10 cellular contexts compared by ENCODE assay signal in genomic region chr12:121748218-121748570, GRCh38. TPM values are rescaled to one million over a fixed set of nuclear protein-coding genes. Genes with fewer than 3 reads are reported as not detected.
DNase-seq lines count a peak whose midpoint lies in the region; ATAC-seq and TF ChIP-seq lines count a peak whose summit lies in the region.
"Had no signal": no experiment of that assay in that cellular context is flagged by ENCODE, and none has a peak within 500 bp of the region (broad histone marks: within the 10 kb centered on the region; RNA-seq: fewer than 3 reads in every experiment).

No MANE protein-coding gene starts in this region.

- H3K36me3 ChIP-seq in ACC112 (ENCODE audit: insufficient read depth, low read length) (no peaks in the 10 kb centered on the region), liver (ENCODE audit: control insufficient read depth in 4 of 4, insufficient read depth in 3 of 4, low read depth in 1 of 4, low read length in 3 of 4) (peaks cover 0 to 2% (median under 1%) of the 10 kb centered on the region in 4 donors)

- peaks cover 13% of the 10 kb centered on the region for H3K4me1 ChIP-seq in ACC112 (ENCODE audit: control insufficient read depth, insufficient read depth, low read length, unreplicated experiment)
- H3K4me1 ChIP-seq in liver (ENCODE audit: control insufficient read depth in 4 of 4, insufficient read depth in 4 of 4, low read length in 3 of 4): peaks cover 0 to 10% (median 2%) of the 10 kb centered on the region in 4 donors

- no peak overlapping the region for H3K4me3 Mint-ChIP-seq in activated T-cell treated with anti-CD3 and anti-CD28 coated beads, Interleukin-2, amount 50 U/mL, for 4 hours

- ATAC-seq in HG03354 (IDR thresholded peaks at IDR 0.05; ENCODE audit: poor library complexity, severe bottlenecking, unreplicated experiment): peak; percentile 10
- ATAC-seq in activated T-cell treated with anti-CD3 and anti-CD28 coated beads, Interleukin-2, amount 50 U/mL, for 4 hours: no peak

- H2AFZ ChIP-seq in ACC112 (ENCODE audit: low read length, unreplicated experiment): no peak overlapping the region

- H3K36me3 Mint-ChIP-seq in activated T-cell treated with anti-CD3 and anti-CD28 coated beads, Interleukin-2, amount 50 U/mL, for 4 hours (ENCODE audit: insufficient read depth): peaks cover 4% of the 10 kb centered on the region

- no peaks in the 10 kb centered on the region for H3K9me3 ChIP-seq in liver (ENCODE audit: control insufficient read depth in 4 of 4, low read length in 3 of 4)

- WGBS in liver: 86% methylated on average over 13 of the region's 13 CpGs

- H3K79me2 ChIP-seq in ACC112 (ENCODE audit: control insufficient read depth, insufficient read depth, low read length, unreplicated experiment): no peaks in the 10 kb centered on the region

- H3K27me3 ChIP-seq in ACC112 (ENCODE audit: insufficient read depth, low read length) (no peaks in the 10 kb centered on the region), liver (ENCODE audit: control insufficient read depth in 4 of 4, insufficient read depth in 4 of 4, low read length in 3 of 4) (no peaks in the 10 kb centered on the region)

- peak; percentile 13 for DNase-seq in amniotic epithelial cell (ENCODE audit: low read depth)
- DNase-seq in SW 1271 (lab: John Stamatoyannopoulos, UW): no peak
- DNase-seq in NOMO-1 (lab: John Stamatoyannopoulos, UW; ENCODE audit: unreplicated experiment in 2 of 2): no peak
- DNase-seq in NCI-H2107 (lab: John Stamatoyannopoulos, UW): no peak
- no peak for DNase-seq in activated T-cell treated with anti-CD3 and anti-CD28 coated beads, Interleukin-2, amount 50 U/mL, for 4 hours
- DNase-seq: activated T-cell treated with anti-CD3 and anti-CD28 coated beads, Interleukin-2, amount 50 U/mL, for 1 hour; stimulated activated CD4-positive, alpha-beta T cell treated with anti-CD3 and anti-CD28 coated beads, Interleukin-2, amount 100 ng/mL, for 48 hours had no signal

- H3K9ac ChIP-seq in liver (ENCODE audit: low read depth in 1 of 2, low read length in 2 of 2): no peak overlapping the region

- peaks cover 13% of the 10 kb centered on the region for H3K4me1 Mint-ChIP-seq in activated T-cell treated with anti-CD3 and anti-CD28 coated beads, Interleukin-2, amount 50 U/mL, for 4 hours (ENCODE audit: low read depth)

- peak overlapping the region; percentile 72 for H3K27ac ChIP-seq in ACC112 (ENCODE audit: low read depth, low read length)
- peak overlapping the region; percentile 4 to 63 for H3K27ac ChIP-seq in liver (ENCODE audit: low read depth in 1 of 2, low read length in 2 of 2)

- no peak for TF ChIP-seq RAD21 in liver (IDR thresholded peaks at IDR 0.05)

- no peaks in the 10 kb centered on the region for H3K9me3 Mint-ChIP-seq in activated T-cell treated with anti-CD3 and anti-CD28 coated beads, Interleukin-2, amount 50 U/mL, for 4 hours

- no peak for TF ChIP-seq CTCF in liver (IDR thresholded peaks at IDR 0.05; ENCODE audit: low read depth, low read length, missing input control)

- H3K4me3 ChIP-seq in ACC112 (ENCODE audit: low read depth, low read length): no peak overlapping the region
- no peak overlapping the region for H3K4me3 ChIP-seq in liver (ENCODE audit: low read depth in 1 of 3, low read length in 3 of 3)

- H3K27me3 Mint-ChIP-seq in activated T-cell treated with anti-CD3 and anti-CD28 coated beads, Interleukin-2, amount 50 U/mL, for 4 hours (ENCODE audit: low read depth): no peaks in the 10 kb centered on the region

TF ChIP-seq in liver, 16 proteins besides CTCF, POLR2A, EP300 and RAD21:
- TF ChIP-seq FOXA1 (IDR thresholded peaks at IDR 0.05) (no peak), NR2F2 (IDR thresholded peaks at IDR 0.05) (no peak), JUND (IDR thresholded peaks at IDR 0.05) (no peak), ATF3 (IDR thresholded peaks at IDR 0.05) (no peak), HNF4A (conservative IDR thresholded peaks at IDR 0.05) (no peak), TAF1 (conservative IDR thresholded peaks at IDR 0.05) (no peak), RXRA (IDR thresholded peaks at IDR 0.05) (no peak), SP1 (IDR thresholded peaks at IDR 0.05) (no peak), REST (IDR thresholded peaks at IDR 0.05) (no peak), EGR1 (IDR thresholded peaks at IDR 0.05; ENCODE audit: low read depth in 2 of 2) (no peak), HNF4G (IDR thresholded peaks at IDR 0.05) (no peak), ZBTB33 (IDR thresholded peaks at IDR 0.05) (no peak)

RNA-seq across cellular contexts. Expression of gene TMEM120B, which starts 35.6 kb away (rescaled TPM):
- total RNA-seq in liver: 1 to 10 TPM; 5.0 to 9.2 TPM
- polyA plus RNA-seq in liver: 1 to 10 TPM; 1.6 to 1.7 TPM
- total RNA-seq in activated T-cell treated with anti-CD3 and anti-CD28 coated beads, Interleukin-2, amount 50 U/mL, for 4 hours: 10 to 100 TPM; 14.2 to 19.1 (median 17.7) TPM

RNA-seq across cellular contexts. Expression of gene RHOF, which starts 45.3 kb away (rescaled TPM):
- total RNA-seq in liver: 1 to 10 TPM; 5.9 to 7.0 TPM
- polyA plus RNA-seq in liver: 1 to 10 TPM in 1 of 2 donors, under 1 TPM in 1; 0.97 to 1.1 TPM
- total RNA-seq in activated T-cell treated with anti-CD3 and anti-CD28 coated beads, Interleukin-2, amount 50 U/mL, for 4 hours: 10 to 100 TPM; 80.7 to 94.6 (median 85.8) TPM

RNA-seq across cellular contexts. Expression of gene SETD1B, which starts 55.6 kb away (rescaled TPM):
- 1 to 10 TPM; 4.3 to 7.9 TPM for total RNA-seq in liver
- 1 to 10 TPM; 1.8 to 5.8 TPM for polyA plus RNA-seq in liver
- total RNA-seq in activated T-cell treated with anti-CD3 and anti-CD28 coated beads, Interleukin-2, amount 50 U/mL, for 4 hours: 10 to 100 TPM; 30.4 to 32.7 (median 31.7) TPM

Comparison
In these comparisons a context has a peak if more than half of its experiments do, and no peak if none do; other contexts are left out.
1. RNA of gene RHOF, which starts 45.3 kb away (total RNA-seq): 80.7 to 94.6 TPM in activated T-cell treated with anti-CD3 and anti-CD28 coated beads, Interleukin-2, amount 50 U/mL, for 4 hours; 5.9 to 7.0 TPM in liver; every median in the first group is over 10 times any median in the second.